Comparison of ENCODE assay signal across 13 cellular contexts in genomic region chr20:41330343-41330720, GRCh38. TPM values are rescaled to one million over a fixed set of nuclear protein-coding genes. Genes with fewer than 3 reads are reported as not detected.
DNase-seq lines count a peak whose midpoint lies in the region; ATAC-seq lines count a peak whose summit lies in the region.
"Had no signal": no experiment of that assay in that cellular context is flagged by ENCODE, and none has a peak within 500 bp of the region (broad histone marks: within the 10 kb centered on the region; RNA-seq: fewer than 3 reads in every experiment).

No MANE protein-coding gene starts in this region.

- no peak for ATAC-seq in activated T-helper 17 cell treated with anti-CD3 and anti-CD28 coated beads, Interleukin-2, amount 50 U/mL, for 72 hours (replicated peaks)
- ATAC-seq in HG03457 (IDR thresholded peaks at IDR 0.05; ENCODE audit: unreplicated experiment): no peak
- no peak for ATAC-seq in GM21717 (IDR thresholded peaks at IDR 0.05; ENCODE audit: unreplicated experiment)
- ATAC-seq in naive thymus-derived CD8-positive, alpha-beta T cell: no peak

- H3K36me3 Mint-ChIP-seq in activated T-helper 17 cell treated with anti-CD3 and anti-CD28 coated beads, Interleukin-2, amount 50 U/mL, for 72 hours (ENCODE audit: low read depth): no peaks in the 10 kb centered on the region
- no peaks in the 10 kb centered on the region for H3K36me3 Mint-ChIP-seq in naive thymus-derived CD8-positive, alpha-beta T cell

- H3K9ac ChIP-seq in stomach smooth muscle (ENCODE audit: low read length in 2 of 2): no peak overlapping the region

- H3K4me1 Mint-ChIP-seq in activated T-helper 17 cell treated with anti-CD3 and anti-CD28 coated beads, Interleukin-2, amount 50 U/mL, for 72 hours: peaks cover 11% of the 10 kb centered on the region
- H3K4me1 Mint-ChIP-seq in naive thymus-derived CD8-positive, alpha-beta T cell: peaks cover 5 to 16% (median 13%) of the 10 kb centered on the region in 4 donors

- H3K27me3 Mint-ChIP-seq in activated T-helper 17 cell treated with anti-CD3 and anti-CD28 coated beads, Interleukin-2, amount 50 U/mL, for 72 hours: peaks cover 1% of the 10 kb centered on the region
- H3K27me3 Mint-ChIP-seq in naive thymus-derived CD8-positive, alpha-beta T cell: peaks cover 0 to 4% (median 0%) of the 10 kb centered on the region in 5 donors
- H3K27me3 Mint-ChIP-seq: central memory CD8-positive, alpha-beta T cell had no signal

- H3K9me3 ChIP-seq in stomach smooth muscle (ENCODE audit: control insufficient read depth in 2 of 2, low read length in 2 of 2): no peaks in the 10 kb centered on the region

- no peaks in the 10 kb centered on the region for H3K27me3 ChIP-seq in stomach smooth muscle (ENCODE audit: control insufficient read depth in 1 of 2, insufficient read depth in 2 of 2, low read length in 2 of 2)

- H3K4me3 Mint-ChIP-seq in activated T-helper 17 cell treated with anti-CD3 and anti-CD28 coated beads, Interleukin-2, amount 50 U/mL, for 72 hours: peak overlapping the region; percentile 59
- H3K4me3 Mint-ChIP-seq in naive thymus-derived CD8-positive, alpha-beta T cell: no peak overlapping the region
- H3K4me3 Mint-ChIP-seq: central memory CD8-positive, alpha-beta T cell had no signal

- POLR2A ChIA-PET in naive thymus-derived CD8-positive, alpha-beta T cell (lab: Charles Lee): no interaction called here

- peak overlapping the region; percentile 76 for H3K27ac ChIP-seq in stomach smooth muscle (ENCODE audit: low read length)

- H3K4me1 ChIP-seq in stomach smooth muscle (ENCODE audit: control insufficient read depth, insufficient read depth, low read length): peaks cover 26% of the 10 kb centered on the region

- no peaks in the 10 kb centered on the region for H3K36me3 ChIP-seq in stomach smooth muscle (ENCODE audit: control insufficient read depth in 2 of 2, insufficient read depth in 2 of 2, low read length in 2 of 2)

- H3K9me3 Mint-ChIP-seq in activated T-helper 17 cell treated with anti-CD3 and anti-CD28 coated beads, Interleukin-2, amount 50 U/mL, for 72 hours: no peaks in the 10 kb centered on the region
- no peaks in the 10 kb centered on the region for H3K9me3 Mint-ChIP-seq in naive thymus-derived CD8-positive, alpha-beta T cell
- H3K9me3 Mint-ChIP-seq: central memory CD8-positive, alpha-beta T cell had no signal

- H3K27ac Mint-ChIP-seq in activated T-helper 17 cell treated with anti-CD3 and anti-CD28 coated beads, Interleukin-2, amount 50 U/mL, for 72 hours: no peak overlapping the region
- H3K27ac Mint-ChIP-seq in naive thymus-derived CD8-positive, alpha-beta T cell: no peak overlapping the region

- H3K4me3 ChIP-seq in stomach smooth muscle (ENCODE audit: low read length in 2 of 2): no peak overlapping the region

- DNase-seq in HCEC 1CT: peak; percentile 72
- peak; percentile 86 for DNase-seq in iris pigment epithelial cell (ENCODE audit: low read depth)
- no peak for DNase-seq in cerebellar cortex (ENCODE audit: low spot score)
- no peak for DNase-seq in naive thymus-derived CD8-positive, alpha-beta T cell
- DNase-seq: activated naive CD4-positive, alpha-beta T cell treated with Interleukin-2 at 50 U/mL for 16 hours; NCI-H1417 treated with DMSO at 0.1 percent for 48 hours; NCI-H510A treated with DMSO at 0.1 percent for 48 hours had no signal

RNA-seq across cellular contexts. Expression of gene LPIN3, which starts 10.3 kb away (rescaled TPM):
- 1 to 10 TPM; 2.3 to 10.0 TPM for total RNA-seq in activated T-helper 17 cell treated with anti-CD3 and anti-CD28 coated beads, Interleukin-2, amount 50 U/mL, for 72 hours
- total RNA-seq in naive thymus-derived CD8-positive, alpha-beta T cell: 1 to 10 TPM in 1 of 2 experiments, under 1 TPM in 1; 0.44 to 1.0 TPM
- polyA plus RNA-seq in naive thymus-derived CD8-positive, alpha-beta T cell: under 1 TPM in 1 of 3 donors, not detected in 2; 0.15 TPM

RNA-seq across cellular contexts. Expression of gene ZHX3, which starts 12.8 kb away (rescaled TPM):
- 1 to 10 TPM; 6.9 to 9.6 TPM for total RNA-seq in activated T-helper 17 cell treated with anti-CD3 and anti-CD28 coated beads, Interleukin-2, amount 50 U/mL, for 72 hours
- 10 to 100 TPM; 10.4 to 10.5 TPM for total RNA-seq in naive thymus-derived CD8-positive, alpha-beta T cell
- polyA plus RNA-seq in naive thymus-derived CD8-positive, alpha-beta T cell: 10 to 100 TPM in 1 of 3 donors, 1 to 10 TPM in 2; 3.3 to 14.4 (median 5.0) TPM

RNA-seq across cellular contexts. Expression of gene EMILIN3, which starts 36.3 kb away (rescaled TPM):
- not detected for total RNA-seq in activated T-helper 17 cell treated with anti-CD3 and anti-CD28 coated beads, Interleukin-2, amount 50 U/mL, for 72 hours
- total RNA-seq in naive thymus-derived CD8-positive, alpha-beta T cell: not detected
- under 1 TPM in 1 of 3 donors, not detected in 2; 0.13 TPM for polyA plus RNA-seq in naive thymus-derived CD8-positive, alpha-beta T cell
- total RNA-seq: renal cortical epithelial cell had no signal

Comparison
In these comparisons a context has a peak if more than half of its experiments do, and no peak if none do; other contexts are left out.
1. DNase-seq: peak in HCEC 1CT (single experiment) and iris pigment epithelial cell (single experiment); none in cerebellar cortex (single experiment) and naive thymus-derived CD8-positive, alpha-beta T cell (0 of 10).